In genomic region chr4:68349361-68350360, GRCh38 we compare ENCODE assay signal across 8 cellular contexts. TPM values are rescaled to one million over a fixed set of nuclear protein-coding genes. Genes with fewer than 3 reads are reported as not detected.
DNase-seq lines count a peak whose midpoint lies in the region; ATAC-seq and TF ChIP-seq lines count a peak whose summit lies in the region.

YTHDC1 (minus strand) TSS chr4:68350090; CDS start chr4:68349753, 337 bp downstream.

- peak within 1 kb of the TSS; percentile 89 to 91 for H3K4me3 ChIP-seq in mucosa of rectum (ENCODE audit: low read length in 2 of 2)

- peak; percentile 97 for ATAC-seq in GM21717 (IDR thresholded peaks at IDR 0.05; ENCODE audit: unreplicated experiment)

- no peaks in the 10 kb centered on the region for H3K9me3 ChIP-seq in mucosa of rectum (ENCODE audit: control insufficient read depth in 2 of 2, low read length in 2 of 2)

- peak within 1 kb of the TSS; percentile 98 to 99 for H3K27ac ChIP-seq in mucosa of rectum (ENCODE audit: low read depth in 2 of 2, low read length in 2 of 2)

- H3K27me3 ChIP-seq in mucosa of rectum (ENCODE audit: control insufficient read depth in 2 of 2, insufficient read depth in 2 of 2, low read length in 2 of 2), result no peaks in the 10 kb centered on the region

- no peaks in the 10 kb centered on the region for H3K27me3 Mint-ChIP-seq in activated T-cell treated with anti-CD3 and anti-CD28 coated beads, Interleukin-2, amount 50 U/mL, for 24 hours

- peak within 1 kb of the TSS; percentile 86 for H3K4me3 Mint-ChIP-seq in activated T-cell treated with anti-CD3 and anti-CD28 coated beads, Interleukin-2, amount 50 U/mL, for 24 hours

- DNase-seq in DMS53 (lab: John Stamatoyannopoulos, UW) (peak; percentile 98), KBM-7 (peak; percentile 98), erythroblast (lab: John Stamatoyannopoulos, UW) (peak; percentile 97 to 98)
- DNase-seq in activated T-cell treated with anti-CD3 and anti-CD28 coated beads, Interleukin-2, amount 50 U/mL, for 24 hours, result peak; percentile 95
- peak; percentile 97 for DNase-seq in stimulated activated CD8-positive, alpha-beta memory T cell treated with anti-CD3 and anti-CD28 coated beads, Interleukin-4, amount 100 ng/mL, for 48 hours

- peaks cover 35% of the 10 kb centered on the region for H3K4me1 Mint-ChIP-seq in activated T-cell treated with anti-CD3 and anti-CD28 coated beads, Interleukin-2, amount 50 U/mL, for 24 hours (ENCODE audit: low read depth)

- in situ Hi-C loops in KBM-7 (cut with MboI; ENCODE audit: low pct_unique_long_range_greater_than_20kb, low sequenced_read_pairs), result no loop called here

- peak within 1 kb of the TSS; percentile 97 for H3K27ac Mint-ChIP-seq in activated T-cell treated with anti-CD3 and anti-CD28 coated beads, Interleukin-2, amount 50 U/mL, for 24 hours

- H3K9ac ChIP-seq in mucosa of rectum (ENCODE audit: low read depth in 1 of 2, low read length in 2 of 2), result peak within 1 kb of the TSS; percentile 92 to 98

- H3K36me3 ChIP-seq in mucosa of rectum (ENCODE audit: control insufficient read depth in 2 of 2, insufficient read depth in 2 of 2, low read length in 2 of 2), result peaks cover 0 to 2% of the 10 kb centered on the region in 2 donors

- peak; percentile 98 for TF ChIP-seq POLR2A in erythroblast (IDR thresholded peaks at IDR 0.05; ENCODE audit: low read length)

- H3K4me1 ChIP-seq in mucosa of rectum (ENCODE audit: control insufficient read depth in 2 of 2, insufficient read depth in 2 of 2, low read length in 2 of 2), result peaks cover 4 to 11% of the 10 kb centered on the region in 2 donors

- peaks cover 43% of the 10 kb centered on the region for H3K36me3 Mint-ChIP-seq in activated T-cell treated with anti-CD3 and anti-CD28 coated beads, Interleukin-2, amount 50 U/mL, for 24 hours (ENCODE audit: low read depth)

- H3K9me3 Mint-ChIP-seq in activated T-cell treated with anti-CD3 and anti-CD28 coated beads, Interleukin-2, amount 50 U/mL, for 24 hours, result peaks cover 2% of the 10 kb centered on the region

TF ChIP-seq in PFSK-1, 5 proteins besides CTCF, POLR2A, EP300 and RAD21:
- peak; percentile 86 for TF ChIP-seq POLR2AphosphoS5 (IDR thresholded peaks at IDR 0.05; ENCODE audit: low read depth, low read length)
- TF ChIP-seq FOXP2 (optimal IDR thresholded peaks at IDR 0.05; ENCODE audit: borderline replicate concordance, extremely low read depth, extremely low read length, insufficient read depth), result peak; percentile 99
- TF ChIP-seq SIN3A (IDR thresholded peaks at IDR 0.05; ENCODE audit: borderline replicate concordance, insufficient read depth, low read length), result peak; percentile 56; the same call in 1 of the 2 replicates
- no peak for TF ChIP-seq REST (IDR thresholded peaks at IDR 0.05; ENCODE audit: insufficient read depth in 1 of 2, low read depth in 2 of 2, low read length in 2 of 2)
- TF ChIP-seq TAF1 (IDR thresholded peaks at IDR 0.05; ENCODE audit: borderline replicate concordance, insufficient read depth, low read length), result peak; percentile 86; the same call in 1 of the 2 replicates
TF ChIP-seq in PFSK-1: peak in this region for 4.

RNA-seq across cellular contexts. Expression of gene YTHDC1, which starts in this region (rescaled TPM):
- polyA plus RNA-seq in PFSK-1 (2012; ENCODE audit: insufficient read length, low read depth), result 26.7 TPM

Comparison
In these comparisons a context has a peak if more than half of its experiments do, and no peak if none do; other contexts are left out.
1. Peak in every context shown above with its lines: DNase-seq, ATAC-seq, H3K4me3 ChIP-seq and H3K27ac ChIP-seq.